6 cellular contexts compared by ENCODE assay signal in the genomic region with DNA sequence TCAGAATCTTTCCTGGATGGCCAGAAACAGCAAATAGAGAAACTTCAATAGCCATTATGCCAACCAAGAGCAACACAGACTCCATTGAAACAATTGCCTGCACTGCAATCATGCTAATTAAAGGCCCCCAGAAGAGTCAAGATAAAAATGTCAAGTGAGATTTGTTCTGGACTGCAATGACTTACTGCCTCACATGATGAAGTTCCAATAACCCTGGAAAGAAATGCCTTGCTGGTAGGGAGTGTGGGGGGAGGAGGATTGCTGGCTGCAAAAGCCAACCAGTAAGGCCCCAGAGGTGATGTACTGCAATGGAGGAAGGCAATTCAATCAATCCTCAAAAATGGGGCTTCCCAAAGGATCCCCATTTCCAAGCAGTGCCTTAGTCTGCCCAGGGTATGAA.
"Had no signal": no experiment of that assay in that cellular context is flagged by ENCODE, and none has a peak within 500 bp of the region (broad histone marks: within the 10 kb centered on the region; RNA-seq: fewer than 3 reads in every experiment).

No MANE protein-coding gene starts in this region.

- H3K27ac Mint-ChIP-seq: IgD-negative memory B cell had no signal

- H3K4me1 Mint-ChIP-seq: IgD-negative memory B cell had no signal

- H3K4me3 Mint-ChIP-seq: IgD-negative memory B cell had no signal

- H3K36me3 Mint-ChIP-seq: IgD-negative memory B cell had no signal

- H3K4me3 ChIP-seq: K562 had no signal

- DNase-seq: IMR-90, KBM-7 had no signal

- H3K27ac ChIP-seq: HL-60 had no signal

- ATAC-seq: HepG2, K562 had no signal
